18 cellular contexts compared by ENCODE assay signal in the genomic region with DNA sequence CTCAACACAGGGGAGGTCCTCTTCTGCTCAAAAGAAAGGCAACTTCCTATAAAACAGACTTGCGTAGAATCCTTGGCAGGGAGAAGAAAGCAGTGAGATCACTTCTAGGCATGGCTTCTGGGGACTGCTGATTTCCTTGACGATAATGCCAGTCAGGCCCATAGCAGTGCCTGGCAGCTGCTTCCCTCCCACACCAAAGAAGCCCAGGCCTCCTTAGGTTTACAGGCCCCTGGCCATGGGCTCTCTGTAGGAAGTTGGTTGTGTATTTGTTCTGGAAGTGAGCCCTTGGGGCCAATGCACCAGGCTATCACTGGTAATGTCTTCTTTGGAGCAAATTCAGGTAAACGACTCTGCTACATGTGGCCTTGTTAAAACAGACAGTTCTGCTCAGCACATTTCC.
A peak's percentile ranks its signal among the peaks of the same experiment; 100 is the strongest.
DNase-seq lines count a peak whose midpoint lies in the region; ATAC-seq and TF ChIP-seq lines count a peak whose summit lies in the region.
"Had no signal": no experiment of that assay in that cellular context is flagged by ENCODE, and none has a peak within 500 bp of the region (broad histone marks: within the 10 kb centered on the region; RNA-seq: fewer than 3 reads in every experiment).

No MANE protein-coding gene starts in this region.

- H3K79me2 ChIP-seq in mammary epithelial cell (ENCODE audit: insufficient read depth, low read length): no peaks in the 10 kb centered on the region

- dilution Hi-C loops in mammary epithelial cell (cut with HindIII; ENCODE audit: low sequenced_read_pairs): no loop called here

- H2AFZ ChIP-seq in mammary epithelial cell (ENCODE audit: low read depth, low read length): no peak overlapping the region

- no peaks in the 10 kb centered on the region for H4K20me1 ChIP-seq in mammary epithelial cell (ENCODE audit: insufficient read depth, low read length)

- DNase-seq in breast epithelium (ENCODE audit: low spot score in 2 of 2) (no peak), mammary epithelial cell (no peak), medulla oblongata (ENCODE audit: extremely low spot score) (peak; percentile 66), upper lobe of right lung (no peak), NCI-H774 (lab: John Stamatoyannopoulos, UW) (no peak), NCI-H2081 (lab: John Stamatoyannopoulos, UW) (no peak), hepatic stellate cell (ENCODE audit: low spot score) (no peak)
- DNase-seq: activated CD4-positive, CD25-positive, alpha-beta regulatory T cell; activated naive CD4-positive, alpha-beta T cell treated with Interleukin-2 at 50 U/mL for 16 hours; CD8-positive, alpha-beta T cell; esophagus squamous epithelium; natural killer cell; NCI-H1694 treated with DMSO at 0.1 percent for 48 hours; NCI-H526; stimulated activated CD4-positive, alpha-beta T cell treated with anti-CD3 and anti-CD28 coated beads, Interleukin-2, amount 100 ng/mL, for 48 hours; testis had no signal

- 54% methylated on average over 3 of the region's 3 CpGs for WGBS in mammary epithelial cell (ENCODE audit: low coverage, missing lambda C conversion rate)

- H3K36me3 ChIP-seq in breast epithelium: no peaks in the 10 kb centered on the region
- no peaks in the 10 kb centered on the region for H3K36me3 ChIP-seq in mammary epithelial cell (ENCODE audit: insufficient read depth, low read length)
- H3K36me3 ChIP-seq in upper lobe of right lung: no peaks in the 10 kb centered on the region
- H3K36me3 ChIP-seq: esophagus squamous epithelium had no signal

- TF ChIP-seq POLR2A in breast epithelium (IDR thresholded peaks at IDR 0.05): no peak

- in situ Hi-C loops in mammary epithelial cell (cut with MboI; ENCODE audit: low sequenced_read_pairs in 2 of 2): no loop called here

- no peaks in the 10 kb centered on the region for H3K9me3 ChIP-seq in breast epithelium
- no peaks in the 10 kb centered on the region for H3K9me3 ChIP-seq in mammary epithelial cell (replicated peaks; ENCODE audit: insufficient read depth, low read length)
- no peaks in the 10 kb centered on the region for H3K9me3 ChIP-seq in upper lobe of right lung
- H3K9me3 ChIP-seq: A549, esophagus squamous epithelium, testis had no signal

- intact Hi-C loops in breast epithelium (cut with DNase I; ENCODE audit: low total_unique reads): no loop called here
- intact Hi-C loops in mammary epithelial cell (cut with micrococcal nuclease): loop anchor here (5.0 kb wide), 1 partner anchor 162 kb away; no protein-coding TSS in a partner anchor
- intact Hi-C loops in upper lobe of right lung (cut with DNase I): no loop called here

- no peaks in the 10 kb centered on the region for H3K27me3 ChIP-seq in breast epithelium
- no peaks in the 10 kb centered on the region for H3K27me3 ChIP-seq in mammary epithelial cell (ENCODE audit: insufficient read depth, low read length)
- H3K27me3 ChIP-seq in upper lobe of right lung: no peaks in the 10 kb centered on the region
- H3K27me3 ChIP-seq: esophagus squamous epithelium, testis had no signal

- H3K4me2 ChIP-seq in mammary epithelial cell (ENCODE audit: insufficient read depth, low read depth, low read length): no peak overlapping the region
- H3K4me2 ChIP-seq: A549 had no signal

- H3K4me1 ChIP-seq in breast epithelium: no peaks in the 10 kb centered on the region
- H3K4me1 ChIP-seq in mammary epithelial cell (ENCODE audit: insufficient read depth, low read length): no peaks in the 10 kb centered on the region
- H3K4me1 ChIP-seq in upper lobe of right lung: no peaks in the 10 kb centered on the region
- H3K4me1 ChIP-seq: A549 had no signal

- H3K27ac ChIP-seq in breast epithelium (peak overlapping the region; percentile 60 to 65), mammary epithelial cell (ENCODE audit: insufficient read depth, low read depth, low read length) (no peak overlapping the region), VCaP (peak overlapping the region; percentile 63), upper lobe of right lung (no peak overlapping the region)
- H3K27ac ChIP-seq: A549, esophagus squamous epithelium, testis had no signal

- CTCF ChIA-PET in mammary epithelial cell (lab: Charles Lee; ENCODE audit: low non-redundant PET): no interaction called here

- ATAC-seq in upper lobe of right lung: peak; percentile 50
- ATAC-seq: A549; CD8-positive, alpha-beta T cell; natural killer cell had no signal

- no peak overlapping the region for H3K4me3 ChIP-seq in breast epithelium
- no peak overlapping the region for H3K4me3 ChIP-seq in mammary epithelial cell (replicated peaks in 1 of 3; ENCODE audit: insufficient read depth in 1 of 3, low read depth in 2 of 3, low read length in 3 of 3)
- H3K4me3 ChIP-seq in upper lobe of right lung: no peak overlapping the region
- H3K4me3 ChIP-seq: A549, esophagus squamous epithelium, testis had no signal

- H3K9ac ChIP-seq in mammary epithelial cell (ENCODE audit: insufficient read depth, low read length): no peak overlapping the region

- no peak for TF ChIP-seq CTCF in breast epithelium (IDR thresholded peaks at IDR 0.05)
- TF ChIP-seq CTCF in mammary epithelial cell (conservative IDR thresholded peaks at IDR 0.05 in 1 of 2, IDR thresholded peaks at IDR 0.05 in 1 of 2; ENCODE audit: extremely low read depth in 1 of 2, insufficient read depth in 1 of 2, low read depth in 1 of 2, low read length in 2 of 2): no peak
- TF ChIP-seq CTCF in VCaP (conservative IDR thresholded peaks at IDR 0.05): no peak
- no peak for TF ChIP-seq CTCF in upper lobe of right lung (IDR thresholded peaks at IDR 0.05)

- no TSS peak for BruUV-seq in mammary epithelial cell (replicated peaks; lab: Mats Ljungman, UMichigan)

Comparison
In these comparisons a context has a peak if more than half of its experiments do, and no peak if none do; other contexts are left out.
1. H3K27ac ChIP-seq: peak in breast epithelium (2 of 2) and VCaP (single experiment); none in mammary epithelial cell (single experiment) and upper lobe of right lung (single experiment).